Comparison of ENCODE assay signal across 8 cellular contexts in the genomic region with DNA sequence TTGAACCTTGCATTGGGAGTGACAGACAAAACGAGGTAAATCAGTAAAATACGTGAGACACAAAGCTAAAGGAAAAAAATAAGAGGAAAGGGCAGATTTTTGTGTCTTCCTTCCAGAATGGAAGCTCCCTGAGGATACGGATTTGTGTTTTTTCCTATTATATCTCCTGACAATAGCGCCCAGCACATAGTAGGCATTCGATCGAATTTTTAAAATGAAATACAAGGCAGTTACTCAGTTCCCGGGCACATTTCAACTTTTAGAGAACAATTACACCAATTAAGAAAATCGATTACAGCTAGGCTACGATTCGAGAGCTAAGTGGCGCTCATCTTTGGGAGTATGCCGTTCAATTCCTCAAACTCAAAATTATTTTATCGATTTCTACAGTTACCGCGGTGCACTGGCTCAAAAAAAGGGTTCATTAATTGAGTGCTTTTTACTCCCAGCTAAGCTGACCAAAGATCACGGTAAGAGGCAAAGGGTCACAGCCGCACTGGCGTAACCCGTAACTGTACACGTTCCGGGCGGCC. TPM values are rescaled to one million over a fixed set of nuclear protein-coding genes. Genes with fewer than 3 reads are reported as not detected.
DNase-seq lines count a peak whose midpoint lies in the region; ATAC-seq and TF ChIP-seq lines count a peak whose summit lies in the region.

No MANE protein-coding gene starts in this region.

- no peaks in the 10 kb centered on the region for H3K9me3 Mint-ChIP-seq in activated T-cell treated with anti-CD3 and anti-CD28 coated beads, Interleukin-2, amount 50 U/mL, for 24 hours
- H3K9me3 Mint-ChIP-seq in activated naive CD8-positive, alpha-beta T cell treated with anti-CD3 and anti-CD28 coated beads, Interleukin-2, amount 10 ng/mL, durations not matched to agents 7 days and 5 days = no peaks in the 10 kb centered on the region

- H3K4me3 Mint-ChIP-seq in activated T-cell treated with anti-CD3 and anti-CD28 coated beads, Interleukin-2, amount 50 U/mL, for 24 hours = peak overlapping the region; percentile 91
- peak overlapping the region; percentile 95 for H3K4me3 Mint-ChIP-seq in activated naive CD8-positive, alpha-beta T cell treated with anti-CD3 and anti-CD28 coated beads, Interleukin-2, amount 10 ng/mL, durations not matched to agents 7 days and 5 days

- TF ChIP-seq CTCF in left lung (IDR thresholded peaks at IDR 0.05) = no peak
- no peak for TF ChIP-seq CTCF in tibial artery (IDR thresholded peaks at IDR 0.05)

- H3K4me1 ChIP-seq in left lung (peaks cover 10 to 25% of the 10 kb centered on the region in 2 donors), tibial artery (peaks cover 3 to 33% (median 26%) of the 10 kb centered on the region in 4 donors)

- intact Hi-C loops in left lung (cut with DNase I) (no loop called here), tibial artery (cut with DNase I; ENCODE audit: low total_unique reads) (loop anchor here (5.0 kb wide), 1 partner anchor 404 kb away; no protein-coding TSS in a partner anchor)

- H3K27ac ChIP-seq in left lung = peak overlapping the region; percentile 98
- H3K27ac ChIP-seq in tibial artery = peak overlapping the region; percentile 93 to 97

- H3K27ac Mint-ChIP-seq in activated T-cell treated with anti-CD3 and anti-CD28 coated beads, Interleukin-2, amount 50 U/mL, for 24 hours = peak overlapping the region; percentile 91
- H3K27ac Mint-ChIP-seq in activated naive CD8-positive, alpha-beta T cell treated with anti-CD3 and anti-CD28 coated beads, Interleukin-2, amount 10 ng/mL, durations not matched to agents 7 days and 5 days = peak overlapping the region; percentile 92

- no peaks in the 10 kb centered on the region for H3K27me3 Mint-ChIP-seq in activated T-cell treated with anti-CD3 and anti-CD28 coated beads, Interleukin-2, amount 50 U/mL, for 24 hours
- H3K27me3 Mint-ChIP-seq in activated naive CD8-positive, alpha-beta T cell treated with anti-CD3 and anti-CD28 coated beads, Interleukin-2, amount 10 ng/mL, durations not matched to agents 7 days and 5 days = no peaks in the 10 kb centered on the region

- H3K4me1 Mint-ChIP-seq in activated T-cell treated with anti-CD3 and anti-CD28 coated beads, Interleukin-2, amount 50 U/mL, for 24 hours (ENCODE audit: low read depth) = peaks cover 40% of the 10 kb centered on the region
- peaks cover 23% of the 10 kb centered on the region for H3K4me1 Mint-ChIP-seq in activated naive CD8-positive, alpha-beta T cell treated with anti-CD3 and anti-CD28 coated beads, Interleukin-2, amount 10 ng/mL, durations not matched to agents 7 days and 5 days

- ATAC-seq in activated naive CD8-positive, alpha-beta T cell treated with anti-CD3 and anti-CD28 coated beads, Interleukin-2, amount 10 ng/mL, durations not matched to agents 7 days and 5 days (ENCODE audit: low read depth) = no peak
- no peak for ATAC-seq in left lung

- H3K4me3 ChIP-seq in left lung (peak overlapping the region; percentile 43 to 86), tibial artery (peak overlapping the region; percentile 84 to 89)

- peaks cover 34% of the 10 kb centered on the region for H3K36me3 Mint-ChIP-seq in activated T-cell treated with anti-CD3 and anti-CD28 coated beads, Interleukin-2, amount 50 U/mL, for 24 hours (ENCODE audit: low read depth)
- peaks cover 6% of the 10 kb centered on the region for H3K36me3 Mint-ChIP-seq in activated naive CD8-positive, alpha-beta T cell treated with anti-CD3 and anti-CD28 coated beads, Interleukin-2, amount 10 ng/mL, durations not matched to agents 7 days and 5 days

- no peaks in the 10 kb centered on the region for H3K27me3 ChIP-seq in left lung
- H3K27me3 ChIP-seq in tibial artery = no peaks in the 10 kb centered on the region

- DNase-seq in activated T-cell treated with anti-CD3 and anti-CD28 coated beads, Interleukin-2, amount 50 U/mL, for 24 hours = no peak
- no peak for DNase-seq in activated T-cell treated with anti-CD3 and anti-CD28 coated beads, Interleukin-2, amount 50 U/mL, for 1 hour
- DNase-seq in activated naive CD8-positive, alpha-beta T cell treated with anti-CD3 and anti-CD28 coated beads, Interleukin-2, amount 10 ng/mL, durations not matched to agents 7 days and 5 days = no peak
- DNase-seq in left lung = no peak
- no peak for DNase-seq in tibial artery
- no peak for DNase-seq in NCI-H2029 treated with DMSO at 0.1 percent for 48 hours (lab: John Stamatoyannopoulos, UW)
- no peak for DNase-seq in HPDE6-E6E7 (ENCODE audit: extremely low spot score)
- DNase-seq in NCI-H345 treated with DMSO at 0.1 percent for 48 hours (lab: John Stamatoyannopoulos, UW; ENCODE audit: unreplicated experiment) = no peak

- H3K36me3 ChIP-seq in left lung (peaks cover 0 to 3% of the 10 kb centered on the region in 2 donors), tibial artery (no peaks in the 10 kb centered on the region)

- POLR2A ChIA-PET in activated naive CD8-positive, alpha-beta T cell treated with anti-CD3 and anti-CD28 coated beads, Interleukin-2, amount 10 ng/mL, durations not matched to agents 7 days and 5 days (lab: Charles Lee) = interaction anchor here (1.2 to 2.9 kb wide), 5 partner anchors 11 to 586 kb away, joined by 3 to 29 read pairs (median 5); a partner anchor contains a TSS

- no peaks in the 10 kb centered on the region for H3K9me3 ChIP-seq in left lung
- H3K9me3 ChIP-seq in tibial artery = no peaks in the 10 kb centered on the region

RNA-seq across cellular contexts. Expression of a gene that starts 0.4 kb away (rescaled TPM):
- 10 to 100 TPM; 20.6 to 22.0 TPM for total RNA-seq in activated naive CD8-positive, alpha-beta T cell treated with anti-CD3 and anti-CD28 coated beads, Interleukin-2, amount 10 ng/mL, durations not matched to agents 7 days and 5 days
- total RNA-seq in left lung = 10 to 100 TPM; 16.0 to 17.4 TPM

RNA-seq across cellular contexts. Expression of a gene that starts 42.3 kb away (rescaled TPM):
- not detected for total RNA-seq in activated naive CD8-positive, alpha-beta T cell treated with anti-CD3 and anti-CD28 coated beads, Interleukin-2, amount 10 ng/mL, durations not matched to agents 7 days and 5 days
- 1 to 10 TPM; 1.7 to 4.6 TPM for total RNA-seq in left lung
